Comparison of ENCODE assay signal across 10 cellular contexts in the genomic region with DNA sequence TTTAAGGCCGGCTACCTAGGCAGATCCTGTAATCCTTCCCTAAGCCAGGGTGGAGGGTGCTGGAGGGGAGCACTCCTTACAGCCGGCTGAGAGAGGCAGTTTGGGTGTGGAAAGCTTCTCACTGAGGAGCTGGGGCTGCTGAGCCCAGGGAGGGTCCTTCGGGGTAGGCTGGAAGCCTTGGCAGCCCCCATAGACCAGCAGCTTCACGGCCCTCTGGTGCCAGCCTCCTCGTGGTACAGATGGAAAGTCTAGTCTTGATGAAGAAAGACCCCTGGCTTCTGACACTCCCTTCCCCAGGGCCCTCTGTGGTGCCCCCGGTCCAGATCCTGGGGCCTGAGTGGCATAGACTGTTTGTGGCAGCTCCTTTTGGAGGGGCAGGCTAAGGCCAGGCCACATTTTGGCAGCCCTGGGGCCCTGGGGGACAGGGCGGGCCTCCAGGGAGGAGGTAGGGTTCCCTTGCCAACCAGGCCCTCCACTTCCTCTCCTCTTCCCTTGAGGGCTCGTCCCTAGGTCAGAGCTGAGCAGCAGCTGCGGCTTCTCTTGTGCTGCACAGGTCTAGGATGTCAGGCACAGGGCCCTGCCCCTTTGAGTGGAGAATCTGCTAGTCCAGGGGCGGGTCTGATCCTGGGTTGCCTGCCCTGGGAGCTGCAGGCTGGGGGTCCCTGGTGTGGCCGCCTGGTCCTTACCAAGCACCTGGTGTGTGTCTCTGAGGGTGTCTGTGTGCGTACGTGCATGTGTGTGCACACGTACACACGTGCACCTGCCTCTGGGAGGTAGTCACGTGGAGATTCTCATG. TPM values are rescaled to one million over a fixed set of nuclear protein-coding genes. Genes with fewer than 3 reads are reported as not detected.
A peak's percentile ranks its signal among the peaks of the same experiment; 100 is the strongest.
DNase-seq lines count a peak whose midpoint lies in the region; ATAC-seq lines count a peak whose summit lies in the region.
"Had no signal": no experiment of that assay in that cellular context is flagged by ENCODE, and none has a peak within 500 bp of the region (broad histone marks: within the 10 kb centered on the region; RNA-seq: fewer than 3 reads in every experiment).

No MANE protein-coding gene starts in this region.

- peak overlapping the region; percentile 23 for H3K4me3 Mint-ChIP-seq in activated naive CD4-positive, alpha-beta T cell treated with anti-CD3 and anti-CD28 coated beads, Interleukin-2, amount 50 U/mL, for 24 hours

- H3K36me3 ChIP-seq in endocrine pancreas (ENCODE audit: control insufficient read depth, insufficient read depth, low read length) (no peaks in the 10 kb centered on the region), thymus (ENCODE audit: control insufficient read depth, insufficient read depth) (peaks cover 38% of the 10 kb centered on the region)
- H3K36me3 ChIP-seq: ovary had no signal

- peak overlapping the region; percentile 51 for H3K27ac Mint-ChIP-seq in activated naive CD4-positive, alpha-beta T cell treated with anti-CD3 and anti-CD28 coated beads, Interleukin-2, amount 50 U/mL, for 24 hours

- DNase-seq in activated naive CD4-positive, alpha-beta T cell treated with anti-CD3 and anti-CD28 coated beads, Interleukin-2, amount 50 U/mL, for 16 hours: no peak
- peak; percentile 72 for DNase-seq in NCI-H2171 treated with DMSO at 0.1 percent for 48 hours (lab: John Stamatoyannopoulos, UW)
- no peak for DNase-seq in NCI-H524 treated with DMSO at 0.1 percent for 48 hours (lab: John Stamatoyannopoulos, UW)

- H3K4me3 ChIP-seq in endocrine pancreas (ENCODE audit: control insufficient read depth, insufficient read depth, low read length) (no peak overlapping the region), thymus (ENCODE audit: low read length) (peak overlapping the region; percentile 51)
- H3K4me3 ChIP-seq: ovary had no signal

- H3K4me1 ChIP-seq in endocrine pancreas (ENCODE audit: control insufficient read depth, insufficient read depth, low read length) (no peaks in the 10 kb centered on the region), thymus (ENCODE audit: control insufficient read depth, insufficient read depth, low read length) (peaks cover 31% of the 10 kb centered on the region)

- ATAC-seq in HG02973 (IDR thresholded peaks at IDR 0.05; ENCODE audit: unreplicated experiment) (no peak), HG03439 (IDR thresholded peaks at IDR 0.05; ENCODE audit: unreplicated experiment) (no peak)

- H3K9ac ChIP-seq in endocrine pancreas (ENCODE audit: control insufficient read depth, insufficient read depth, low read length): peak overlapping the region; percentile 54

- 38% methylated on average over 16 of the region's 16 CpGs for WGBS in thymus

- H3K9me3 Mint-ChIP-seq in activated naive CD4-positive, alpha-beta T cell treated with anti-CD3 and anti-CD28 coated beads, Interleukin-2, amount 50 U/mL, for 24 hours: no peaks in the 10 kb centered on the region

- no peaks in the 10 kb centered on the region for H3K27me3 Mint-ChIP-seq in activated naive CD4-positive, alpha-beta T cell treated with anti-CD3 and anti-CD28 coated beads, Interleukin-2, amount 50 U/mL, for 24 hours

- peaks cover under 1% of the 10 kb centered on the region for H3K36me3 Mint-ChIP-seq in activated naive CD4-positive, alpha-beta T cell treated with anti-CD3 and anti-CD28 coated beads, Interleukin-2, amount 50 U/mL, for 24 hours

- peaks cover 40% of the 10 kb centered on the region for H3K4me1 Mint-ChIP-seq in activated naive CD4-positive, alpha-beta T cell treated with anti-CD3 and anti-CD28 coated beads, Interleukin-2, amount 50 U/mL, for 24 hours

- H3K9me3 ChIP-seq in endocrine pancreas (ENCODE audit: control insufficient read depth, low read length): no peaks in the 10 kb centered on the region
- no peaks in the 10 kb centered on the region for H3K9me3 ChIP-seq in thymus (ENCODE audit: control insufficient read depth)
- H3K9me3 ChIP-seq: ovary, upper lobe of left lung had no signal

- H3K27me3 ChIP-seq in endocrine pancreas (ENCODE audit: control insufficient read depth, insufficient read depth, low read length) (no peaks in the 10 kb centered on the region), thymus (ENCODE audit: control insufficient read depth, insufficient read depth) (no peaks in the 10 kb centered on the region)
- H3K27me3 ChIP-seq: ovary, upper lobe of left lung had no signal

- peak overlapping the region; percentile 68 for H3K27ac ChIP-seq in thymus (ENCODE audit: low read depth)
- H3K27ac ChIP-seq: ovary had no signal

RNA-seq across cellular contexts. Expression of gene AMPD2, which starts 4.8 kb away (rescaled TPM):
- polyA plus RNA-seq in thymus: 32.8 TPM

RNA-seq across cellular contexts. Expression of gene GNAT2, which starts 5.0 kb away (rescaled TPM):
- polyA plus RNA-seq in thymus: 0.05 TPM
- polyA plus RNA-seq: ovary had no signal

RNA-seq across cellular contexts. Expression of gene GSTM4, which starts 31.5 kb away (rescaled TPM):
- polyA plus RNA-seq in thymus: 15.6 TPM

RNA-seq across cellular contexts. Expression of gene GSTM2, which starts 43.4 kb away (rescaled TPM):
- 100 TPM for polyA plus RNA-seq in thymus
